ENCODE assay signal across 19 cellular contexts in genomic region chrX:16060252-16060651, GRCh38.
"Had no signal": no experiment of that assay in that cellular context is flagged by ENCODE, and none has a peak within 500 bp of the region (broad histone marks: within the 10 kb centered on the region; RNA-seq: fewer than 3 reads in every experiment).

No MANE protein-coding gene starts in this region.

- H3K4me3 ChIP-seq: ascending aorta, colonic mucosa, lung, spleen, thyroid gland had no signal

- H3K27me3 ChIP-seq: ascending aorta, colonic mucosa, foreskin keratinocyte, neutrophil, spleen, thyroid gland had no signal

- ATAC-seq: activated CD8-positive, alpha-beta T cell treated with anti-CD3 and anti-CD28 coated beads for 36 hours; activated T-helper 17 cell treated with anti-CD3 and anti-CD28 coated beads, Interleukin-2, amount 50 U/mL, for 72 hours; foreskin keratinocyte; left lobe of liver; natural killer cell treated with Interleukin-12 subunit alpha and Interleukin-12 subunit beta and Interleukin-15 and Interleukin-18, amount 100 ng/mL, for 72 hours; stimulated activated naive B cell treated with anti-CD40 and anti-IgM and Interleukin-4, amounts not matched to agents 10 μg/mL and 1 μg/mL and 100 μg/mL, for 72 hours had no signal

- H3K4me1 Mint-ChIP-seq: activated CD4-positive, alpha-beta T cell treated with anti-CD3 and anti-CD28 coated beads, Interleukin-2, amount 10 ng/mL, durations not matched to agents 24 days and 14 days; activated T-helper 17 cell treated with anti-CD3 and anti-CD28 coated beads, Interleukin-2, amount 50 U/mL, for 72 hours; central memory CD8-positive, alpha-beta T cell had no signal

- DNase-seq: activated CD4-positive, alpha-beta T cell treated with anti-CD3 and anti-CD28 coated beads, Interleukin-2, amount 10 ng/mL, durations not matched to agents 24 days and 14 days; activated CD8-positive, alpha-beta T cell treated with anti-CD3 and anti-CD28 coated beads for 36 hours; activated naive CD4-positive, alpha-beta T cell treated with Interleukin-2 at 50 U/mL for 16 hours; activated T-cell treated with anti-CD3 and anti-CD28 coated beads, Interleukin-2, amount 50 U/mL, for 1 hour; colonic mucosa; foreskin keratinocyte; glutamatergic neuron; hypothalamus; islet precursor cell; spleen; stimulated activated naive B cell treated with anti-CD40 and anti-IgM and Interleukin-4, amounts not matched to agents 10 μg/mL and 1 μg/mL and 100 μg/mL, for 72 hours; thyroid gland had no signal

- H3K4me1 ChIP-seq: ascending aorta, colonic mucosa, foreskin keratinocyte, spleen, thyroid gland had no signal

- H3K27me3 Mint-ChIP-seq: activated CD4-positive, alpha-beta T cell treated with anti-CD3 and anti-CD28 coated beads, Interleukin-2, amount 10 ng/mL, durations not matched to agents 24 days and 14 days; central memory CD8-positive, alpha-beta T cell had no signal

- H3K9me3 ChIP-seq: ascending aorta, colonic mucosa, neutrophil, spleen, thyroid gland had no signal

- H3K27ac ChIP-seq: ascending aorta, colonic mucosa, foreskin keratinocyte, neutrophil, spleen, thyroid gland had no signal

- H3K36me3 Mint-ChIP-seq: natural killer cell treated with Interleukin-12 subunit alpha and Interleukin-12 subunit beta and Interleukin-15 and Interleukin-18, amount 100 ng/mL, for 72 hours; stimulated activated naive B cell treated with anti-CD40 and anti-IgM and Interleukin-4, amounts not matched to agents 10 μg/mL and 1 μg/mL and 100 μg/mL, for 72 hours had no signal

- H3K4me3 Mint-ChIP-seq: activated CD4-positive, alpha-beta T cell treated with anti-CD3 and anti-CD28 coated beads, Interleukin-2, amount 10 ng/mL, durations not matched to agents 24 days and 14 days; activated CD8-positive, alpha-beta T cell treated with anti-CD3 and anti-CD28 coated beads for 36 hours; activated T-helper 17 cell treated with anti-CD3 and anti-CD28 coated beads, Interleukin-2, amount 50 U/mL, for 72 hours; central memory CD8-positive, alpha-beta T cell; natural killer cell treated with Interleukin-12 subunit alpha and Interleukin-12 subunit beta and Interleukin-15 and Interleukin-18, amount 100 ng/mL, for 72 hours; stimulated activated naive B cell treated with anti-CD40 and anti-IgM and Interleukin-4, amounts not matched to agents 10 μg/mL and 1 μg/mL and 100 μg/mL, for 72 hours had no signal

- H3K36me3 ChIP-seq: ascending aorta, colonic mucosa, neutrophil, spleen, thyroid gland had no signal

- H3K27ac Mint-ChIP-seq: activated CD4-positive, alpha-beta T cell treated with anti-CD3 and anti-CD28 coated beads, Interleukin-2, amount 10 ng/mL, durations not matched to agents 24 days and 14 days; activated CD8-positive, alpha-beta T cell treated with anti-CD3 and anti-CD28 coated beads for 36 hours; activated T-helper 17 cell treated with anti-CD3 and anti-CD28 coated beads, Interleukin-2, amount 50 U/mL, for 72 hours; natural killer cell treated with Interleukin-12 subunit alpha and Interleukin-12 subunit beta and Interleukin-15 and Interleukin-18, amount 100 ng/mL, for 72 hours; stimulated activated naive B cell treated with anti-CD40 and anti-IgM and Interleukin-4, amounts not matched to agents 10 μg/mL and 1 μg/mL and 100 μg/mL, for 72 hours had no signal

- H3K9me3 Mint-ChIP-seq: activated CD8-positive, alpha-beta T cell treated with anti-CD3 and anti-CD28 coated beads for 36 hours; activated T-helper 17 cell treated with anti-CD3 and anti-CD28 coated beads, Interleukin-2, amount 50 U/mL, for 72 hours; central memory CD8-positive, alpha-beta T cell; natural killer cell treated with Interleukin-12 subunit alpha and Interleukin-12 subunit beta and Interleukin-15 and Interleukin-18, amount 100 ng/mL, for 72 hours had no signal
